ENCODE assay signal across 14 cellular contexts in the genomic region with DNA sequence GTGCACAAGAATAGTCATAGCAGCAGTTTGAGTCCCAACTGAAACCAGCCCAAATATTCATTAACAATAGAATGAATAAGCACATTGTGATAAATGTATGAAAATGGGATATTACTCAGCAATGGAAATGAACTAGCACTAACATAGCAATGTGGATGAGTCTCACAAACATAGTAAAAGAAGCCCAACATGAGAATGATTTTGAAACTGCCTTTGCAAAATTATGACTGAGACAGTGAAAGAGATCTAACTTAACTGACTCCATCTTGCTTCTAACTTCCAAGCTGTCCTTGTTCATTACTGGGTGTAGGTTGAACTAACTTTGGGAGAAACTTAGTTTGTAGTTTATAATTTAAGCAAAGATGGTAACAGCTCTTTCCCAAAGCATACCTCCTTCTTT.
DNase-seq lines count a peak whose midpoint lies in the region; ATAC-seq and TF ChIP-seq lines count a peak whose summit lies in the region.
"Had no signal": no experiment of that assay in that cellular context is flagged by ENCODE, and none has a peak within 500 bp of the region (broad histone marks: within the 10 kb centered on the region; RNA-seq: fewer than 3 reads in every experiment).

No MANE protein-coding gene starts in this region.

- H3K4me1 Mint-ChIP-seq in CD14-positive monocyte: peaks cover 62% of the 10 kb centered on the region

- H3K4me2 ChIP-seq in mammary epithelial cell (ENCODE audit: insufficient read depth, low read depth, low read length): no peak overlapping the region
- H3K4me2 ChIP-seq: hepatocyte had no signal

- CTCF ChIA-PET in mammary epithelial cell (lab: Charles Lee; ENCODE audit: low non-redundant PET): interaction anchor here (0.8 to 1.3 kb wide), 2 partner anchors 35 to 38 kb away, joined by 7 to 8 read pairs; no protein-coding TSS in a partner anchor

- intact Hi-C loops in mammary epithelial cell (cut with micrococcal nuclease): loop anchor here (10.0 kb wide), 1 partner anchor 975 kb away; a partner anchor contains a TSS
- intact Hi-C loops in breast epithelium (cut with DNase I; ENCODE audit: low total_unique reads): no loop called here
- intact Hi-C loops in CD14-positive monocyte (cut with micrococcal nuclease): no loop called here

- no peak overlapping the region for H3K4me3 Mint-ChIP-seq in CD14-positive monocyte

- peaks cover 0 to 2% of the 10 kb centered on the region in 2 donors for H3K36me3 Mint-ChIP-seq in CD14-positive monocyte

- H3K79me2 ChIP-seq in mammary epithelial cell (ENCODE audit: insufficient read depth, low read length): no peaks in the 10 kb centered on the region
- H3K79me2 ChIP-seq: hepatocyte had no signal

- H3K36me3 ChIP-seq in mammary epithelial cell (ENCODE audit: insufficient read depth, low read length) (no peaks in the 10 kb centered on the region), breast epithelium (no peaks in the 10 kb centered on the region), SK-N-MC (ENCODE audit: insufficient read depth, low read length) (no peaks in the 10 kb centered on the region)

- H2AFZ ChIP-seq in mammary epithelial cell (ENCODE audit: low read depth, low read length): no peak overlapping the region
- H2AFZ ChIP-seq: hepatocyte had no signal

- H3K27ac Mint-ChIP-seq in CD14-positive monocyte: peak overlapping the region in 1 of 7 donors; percentile 63

- peaks cover 25% of the 10 kb centered on the region for H3K4me1 ChIP-seq in mammary epithelial cell (ENCODE audit: insufficient read depth, low read length)
- H3K4me1 ChIP-seq in breast epithelium: no peaks in the 10 kb centered on the region

- peak; percentile 76 for DNase-seq in mammary epithelial cell
- no peak for DNase-seq in breast epithelium (ENCODE audit: low spot score in 2 of 2)
- DNase-seq in SK-N-MC (ENCODE audit: low read depth, low spot score): no peak
- DNase-seq in fibroblast of peridontal ligament (ENCODE audit: extremely low read depth): peak; percentile 54
- DNase-seq in SIG-M5 (lab: John Stamatoyannopoulos, UW): no peak
- no peak for DNase-seq in CD14-positive monocyte (ENCODE audit: low spot score)
- no peak for DNase-seq in OCI-M2 (lab: John Stamatoyannopoulos, UW; ENCODE audit: unreplicated experiment)
- DNase-seq: activated effector memory CD4-positive, alpha-beta T cell treated with Interleukin-2 at 50 U/mL for 16 hours; NCI-H146; NCI-H2227 treated with DMSO at 0.1 percent for 48 hours; retina; SHP77 treated with DMSO at 0.1 percent for 48 hours had no signal

- no peak overlapping the region for H3K9ac ChIP-seq in mammary epithelial cell (ENCODE audit: insufficient read depth, low read length)
- H3K9ac ChIP-seq in SK-N-MC (ENCODE audit: insufficient read length): no peak overlapping the region

- H3K9me3 ChIP-seq in mammary epithelial cell (replicated peaks; ENCODE audit: insufficient read depth, low read length) (no peaks in the 10 kb centered on the region), breast epithelium (no peaks in the 10 kb centered on the region), SK-N-MC (ENCODE audit: low read depth, low read length) (no peaks in the 10 kb centered on the region)

- H3K4me3 ChIP-seq in mammary epithelial cell (replicated peaks in 1 of 3; ENCODE audit: insufficient read depth in 1 of 3, low read depth in 2 of 3, low read length in 3 of 3): no peak overlapping the region
- H3K4me3 ChIP-seq in breast epithelium: no peak overlapping the region
- H3K4me3 ChIP-seq in SK-N-MC: no peak overlapping the region; the same call in 1 of the 2 replicates
- H3K4me3 ChIP-seq: hepatocyte had no signal

- peaks cover 0 to 8% (median 4%) of the 10 kb centered on the region in 3 donors for H3K27me3 Mint-ChIP-seq in CD14-positive monocyte (ENCODE audit: low read depth in 3 of 3)

- in situ Hi-C loops in mammary epithelial cell (cut with MboI; ENCODE audit: low sequenced_read_pairs in 2 of 2): no loop called here

- no peak for TF ChIP-seq POLR2A in breast epithelium (IDR thresholded peaks at IDR 0.05)

- H3K27me3 ChIP-seq in mammary epithelial cell (ENCODE audit: insufficient read depth, low read length) (no peaks in the 10 kb centered on the region), breast epithelium (no peaks in the 10 kb centered on the region)
- H3K27me3 ChIP-seq: hepatocyte had no signal

- TSS peak; percentile 78 for BruUV-seq in mammary epithelial cell (replicated peaks; lab: Mats Ljungman, UMichigan)

- H3K27ac ChIP-seq in mammary epithelial cell (ENCODE audit: insufficient read depth, low read depth, low read length) (peak overlapping the region; percentile 61), breast epithelium (no peak overlapping the region), SK-N-MC (peak overlapping the region; percentile 30; the same call in 1 of the 2 replicates)
- H3K27ac ChIP-seq: hepatocyte had no signal

- dilution Hi-C loops in mammary epithelial cell (cut with HindIII; ENCODE audit: low sequenced_read_pairs): no loop called here

- no peaks in the 10 kb centered on the region for H4K20me1 ChIP-seq in mammary epithelial cell (ENCODE audit: insufficient read depth, low read length)

- no peak for ATAC-seq in HG03175 (IDR thresholded peaks at IDR 0.05; ENCODE audit: unreplicated experiment)

- no peak for TF ChIP-seq CTCF in mammary epithelial cell (conservative IDR thresholded peaks at IDR 0.05 in 1 of 2, IDR thresholded peaks at IDR 0.05 in 1 of 2; ENCODE audit: extremely low read depth in 1 of 2, insufficient read depth in 1 of 2, low read depth in 1 of 2, low read length in 2 of 2)
- TF ChIP-seq CTCF in breast epithelium (IDR thresholded peaks at IDR 0.05): no peak
- TF ChIP-seq CTCF in CD14-positive monocyte (IDR thresholded peaks at IDR 0.05): no peak

- peaks cover 0 to 3% (median 1%) of the 10 kb centered on the region in 7 donors for H3K9me3 Mint-ChIP-seq in CD14-positive monocyte

Comparison
In these comparisons a context has a peak if more than half of its experiments do, and no peak if none do; other contexts are left out.
1. DNase-seq: peak in mammary epithelial cell (single experiment) and fibroblast of peridontal ligament (single experiment); none in breast epithelium (0 of 2), SK-N-MC (single experiment), SIG-M5 (single experiment), CD14-positive monocyte (single experiment) and OCI-M2 (single experiment).
2. H3K27ac ChIP-seq: peak in mammary epithelial cell (single experiment) and SK-N-MC (single experiment); none in breast epithelium (0 of 2).